10 cellular contexts compared by ENCODE assay signal in the genomic region with DNA sequence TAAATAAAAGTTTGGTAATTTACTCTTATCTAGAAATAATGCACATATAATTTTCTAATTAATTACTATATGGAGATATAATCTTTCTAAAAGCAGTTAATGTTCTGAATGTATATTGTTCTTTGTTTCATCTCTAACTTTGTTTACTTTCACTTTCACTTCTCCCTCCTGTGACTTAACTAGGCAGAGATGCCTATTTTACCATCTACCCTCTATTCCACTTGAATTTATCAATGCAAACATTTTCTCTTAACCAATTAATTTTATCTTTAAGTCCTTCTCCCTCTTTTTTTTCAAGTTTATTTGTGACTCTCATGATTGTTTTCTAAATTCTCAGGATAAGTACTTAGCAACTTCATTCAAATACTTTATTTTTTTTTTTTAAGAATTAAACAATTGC. TPM values are rescaled to one million over a fixed set of nuclear protein-coding genes. Genes with fewer than 3 reads are reported as not detected.
A peak's percentile ranks its signal among the peaks of the same experiment; 100 is the strongest.
DNase-seq lines count a peak whose midpoint lies in the region; ATAC-seq and TF ChIP-seq lines count a peak whose summit lies in the region.
"Had no signal": no experiment of that assay in that cellular context is flagged by ENCODE, and none has a peak within 500 bp of the region (broad histone marks: within the 10 kb centered on the region; RNA-seq: fewer than 3 reads in every experiment).

No MANE protein-coding gene starts in this region.

- no peak overlapping the region for H3K9ac ChIP-seq in OCI-LY3 (ENCODE audit: low read length)

- H3K27ac ChIP-seq in OCI-LY3 (ENCODE audit: low read length) (no peak overlapping the region), ascending aorta (no peak overlapping the region)

- H3K4me3 Mint-ChIP-seq in effector memory CD8-positive, alpha-beta T cell, result peak overlapping the region; percentile 71 to 72
- H3K4me3 Mint-ChIP-seq in stimulated activated effector memory CD8-positive, alpha-beta T cell treated with anti-CD3 and anti-CD28 coated beads, Interleukin-12 subunit alpha, Interleukin-12 subunit beta, amount 100 ng/mL, for 72 hours, result peak overlapping the region; percentile 22

- no peak overlapping the region for H2AFZ ChIP-seq in OCI-LY3 (ENCODE audit: low read depth, low read length)

- peak overlapping the region; percentile 13; the same call in 1 of the 2 replicates for H3K4me2 ChIP-seq in OCI-LY3 (ENCODE audit: low read length)

- H3K4me1 Mint-ChIP-seq in effector memory CD8-positive, alpha-beta T cell (ENCODE audit: low read depth in 2 of 2), result peaks cover 43 to 47% of the 10 kb centered on the region in 2 donors
- peaks cover 60% of the 10 kb centered on the region for H3K4me1 Mint-ChIP-seq in stimulated activated effector memory CD8-positive, alpha-beta T cell treated with anti-CD3 and anti-CD28 coated beads, Interleukin-12 subunit alpha, Interleukin-12 subunit beta, amount 100 ng/mL, for 72 hours

- no peaks in the 10 kb centered on the region for H4K20me1 ChIP-seq in OCI-LY3 (ENCODE audit: insufficient read depth, low read length)

- H3K27me3 Mint-ChIP-seq in effector memory CD8-positive, alpha-beta T cell, result no peaks in the 10 kb centered on the region

- no peak for DNase-seq in activated naive CD4-positive, alpha-beta T cell treated with anti-CD3 and anti-CD28 coated beads, Interleukin-2, amount 50 U/mL, for 72 hours (ENCODE audit: low spot score in 2 of 2)
- DNase-seq in activated naive CD4-positive, alpha-beta T cell (lab: John Stamatoyannopoulos, UW), result no peak
- no peak for DNase-seq in effector memory CD8-positive, alpha-beta T cell
- no peak for DNase-seq in stimulated activated effector memory CD8-positive, alpha-beta T cell treated with anti-CD3 and anti-CD28 coated beads, Interleukin-12 subunit alpha, Interleukin-12 subunit beta, amount 100 ng/mL, for 72 hours (ENCODE audit: low spot score in 2 of 2)
- no peak for DNase-seq in NK-92 treated with Interleukin-12 subunit alpha and Interleukin-12 subunit beta, amount 100 ng/mL, for 24 hours (lab: John Stamatoyannopoulos, UW)
- DNase-seq in ascending aorta (ENCODE audit: low spot score in 2 of 2), result no peak
- DNase-seq: NCI-H524; stimulated activated naive CD4-positive, alpha-beta T cell treated with Interleukin-2 at 50 U/mL for 16 hours had no signal

- no peak for TF ChIP-seq CTCF in OCI-LY3 (IDR thresholded peaks at IDR 0.05; ENCODE audit: low read depth, low read length)
- TF ChIP-seq CTCF in ascending aorta (IDR thresholded peaks at IDR 0.05), result no peak

- peaks cover 0 to 8% of the 10 kb centered on the region in 2 donors for H3K9me3 Mint-ChIP-seq in activated naive CD4-positive, alpha-beta T cell treated with anti-CD3 and anti-CD28 coated beads, Interleukin-2, amount 50 U/mL, for 72 hours
- H3K9me3 Mint-ChIP-seq in effector memory CD8-positive, alpha-beta T cell, result no peaks in the 10 kb centered on the region
- peaks cover 2% of the 10 kb centered on the region for H3K9me3 Mint-ChIP-seq in stimulated activated effector memory CD8-positive, alpha-beta T cell treated with anti-CD3 and anti-CD28 coated beads, Interleukin-12 subunit alpha, Interleukin-12 subunit beta, amount 100 ng/mL, for 72 hours

- no peak overlapping the region for H3K4me3 ChIP-seq in OCI-LY3 (ENCODE audit: low read length)
- peak overlapping the region in 1 of 2 donors; percentile 28 for H3K4me3 ChIP-seq in ascending aorta

- H3K4me1 ChIP-seq in OCI-LY3 (ENCODE audit: low read length) (peaks cover 16% of the 10 kb centered on the region), ascending aorta (peaks cover 0 to 3% of the 10 kb centered on the region in 2 donors)

- H3K27me3 ChIP-seq in OCI-LY3 (ENCODE audit: low read depth, low read length), result no peaks in the 10 kb centered on the region
- H3K27me3 ChIP-seq in ascending aorta, result no peaks in the 10 kb centered on the region

- peak overlapping the region; percentile 92 to 99 for H3K27ac Mint-ChIP-seq in activated naive CD4-positive, alpha-beta T cell treated with anti-CD3 and anti-CD28 coated beads, Interleukin-2, amount 50 U/mL, for 72 hours
- H3K27ac Mint-ChIP-seq in effector memory CD8-positive, alpha-beta T cell, result peak overlapping the region; percentile 12 to 21
- H3K27ac Mint-ChIP-seq in stimulated activated effector memory CD8-positive, alpha-beta T cell treated with anti-CD3 and anti-CD28 coated beads, Interleukin-12 subunit alpha, Interleukin-12 subunit beta, amount 100 ng/mL, for 72 hours, result no peak overlapping the region

- ATAC-seq in activated naive CD4-positive, alpha-beta T cell treated with anti-CD3 and anti-CD28 coated beads, Interleukin-2, amount 50 U/mL, for 72 hours, result no peak
- ATAC-seq in effector memory CD8-positive, alpha-beta T cell (replicated peaks), result no peak
- no peak for ATAC-seq in stimulated activated effector memory CD8-positive, alpha-beta T cell treated with anti-CD3 and anti-CD28 coated beads, Interleukin-12 subunit alpha, Interleukin-12 subunit beta, amount 100 ng/mL, for 72 hours
- no peak for ATAC-seq in HG03095 (IDR thresholded peaks at IDR 0.05; ENCODE audit: unreplicated experiment)

- H3K36me3 ChIP-seq in OCI-LY3 (replicated peaks; ENCODE audit: low read depth, low read length), result no peaks in the 10 kb centered on the region
- H3K36me3 ChIP-seq in ascending aorta, result no peaks in the 10 kb centered on the region

- H3K9me3 ChIP-seq in OCI-LY3 (ENCODE audit: insufficient read depth, low read length) (no peaks in the 10 kb centered on the region), ascending aorta (no peaks in the 10 kb centered on the region)

- H3K79me2 ChIP-seq in OCI-LY3 (ENCODE audit: low read length), result no peaks in the 10 kb centered on the region

- intact Hi-C loops in ascending aorta (cut with DNase I), result loop anchor here (10.0 kb wide), 1 partner anchor 189 kb away; no protein-coding TSS in a partner anchor

- H3K36me3 Mint-ChIP-seq in activated naive CD4-positive, alpha-beta T cell treated with anti-CD3 and anti-CD28 coated beads, Interleukin-2, amount 50 U/mL, for 72 hours, result peaks cover 0 to 35% of the 10 kb centered on the region in 2 donors
- no peaks in the 10 kb centered on the region for H3K36me3 Mint-ChIP-seq in effector memory CD8-positive, alpha-beta T cell (ENCODE audit: insufficient read depth)
- peaks cover 22% of the 10 kb centered on the region for H3K36me3 Mint-ChIP-seq in stimulated activated effector memory CD8-positive, alpha-beta T cell treated with anti-CD3 and anti-CD28 coated beads, Interleukin-12 subunit alpha, Interleukin-12 subunit beta, amount 100 ng/mL, for 72 hours

RNA-seq across cellular contexts. Expression of gene IL1RL1, which starts 55.1 kb away (rescaled TPM):
- 1 to 10 TPM in 1 of 2 donors, under 1 TPM in 1; 0.74 to 1.0 TPM for total RNA-seq in activated naive CD4-positive, alpha-beta T cell treated with anti-CD3 and anti-CD28 coated beads, Interleukin-2, amount 50 U/mL, for 72 hours
- total RNA-seq in ascending aorta, result 3.4 TPM
